9 cellular contexts compared by ENCODE assay signal in genomic region chr2:232549655-232550350, GRCh38. TPM values are rescaled to one million over a fixed set of nuclear protein-coding genes. Genes with fewer than 3 reads are reported as not detected.
A peak's percentile ranks its signal among the peaks of the same experiment; 100 is the strongest.
DNase-seq lines count a peak whose midpoint lies in the region; ATAC-seq and TF ChIP-seq lines count a peak whose summit lies in the region.
"Had no signal": no experiment of that assay in that cellular context is flagged by ENCODE, and none has a peak within 500 bp of the region (broad histone marks: within the 10 kb centered on the region; RNA-seq: fewer than 3 reads in every experiment).

No MANE protein-coding gene starts in this region.

- DNase-seq in A673 (ENCODE audit: low spot score) (no peak), amniotic epithelial cell (ENCODE audit: low read depth) (peak; percentile 15), lower lobe of right lung (no peak), NCI-H1417 treated with DMSO at 0.1 percent for 48 hours (lab: John Stamatoyannopoulos, UW) (no peak), NCI-H1694 (lab: John Stamatoyannopoulos, UW) (no peak)
- no peak for DNase-seq in NK-92 treated with Interleukin-12 subunit alpha and Interleukin-12 subunit beta, amount 100 ng/mL, for 24 hours (lab: John Stamatoyannopoulos, UW)

- intact Hi-C loops in A673 (cut with micrococcal nuclease; ENCODE audit: unreplicated experiment) (no loop called here), lower lobe of right lung (cut with DNase I) (no loop called here)

- no TSS peak for BruUV-seq in A673 (replicated peaks; lab: Mats Ljungman, UMichigan)

- 38% methylated on average over 20 of the region's 20 CpGs for WGBS in urinary bladder

- peak overlapping the region; percentile 96 for H3K27ac ChIP-seq in A673 (ENCODE audit: low read depth, low read length, poor library complexity, severe bottlenecking)
- peak overlapping the region; percentile 99 for H3K27ac ChIP-seq in lower lobe of right lung
- peak overlapping the region; percentile 99 for H3K27ac ChIP-seq in urinary bladder (ENCODE audit: low read depth)

- H3K27me3 ChIP-seq in A673 (replicated peaks; ENCODE audit: insufficient read depth, low read depth, low read length, poor library complexity) (no peaks in the 10 kb centered on the region), lower lobe of right lung (ENCODE audit: low read depth) (no peaks in the 10 kb centered on the region)

- CTCF ChIA-PET in A673 (lab: Charles Lee): no interaction called here

- ATAC-seq in HG03354 (IDR thresholded peaks at IDR 0.05; ENCODE audit: poor library complexity, severe bottlenecking, unreplicated experiment) (peak; percentile 17), lower lobe of right lung (no peak)

- TF ChIP-seq CTCF in A673 (conservative IDR thresholded peaks at IDR 0.05; ENCODE audit: low read depth, low read length): no peak
- no peak for TF ChIP-seq CTCF in lower lobe of right lung (IDR thresholded peaks at IDR 0.05)

- no peaks in the 10 kb centered on the region for H3K9me3 ChIP-seq in A673 (ENCODE audit: low read depth, low read length, poor library complexity, severe bottlenecking)
- H3K9me3 ChIP-seq in lower lobe of right lung: no peaks in the 10 kb centered on the region

- POLR2A ChIA-PET in A673 (lab: Charles Lee; ENCODE audit: low non-redundant PET): interaction anchor here (0.6 kb wide), 1 partner anchor 201 kb away, joined by 3 read pairs; no protein-coding TSS in a partner anchor

- H3K4me3 ChIP-seq in A673 (ENCODE audit: low read depth, low read length, poor library complexity, severe bottlenecking) (peak overlapping the region; percentile 76), lower lobe of right lung (peak overlapping the region; percentile 92), urinary bladder (ENCODE audit: low read depth, low read length) (peak overlapping the region; percentile 96)

- H3K36me3 ChIP-seq in A673 (ENCODE audit: insufficient read depth, low read length, poor library complexity, severe bottlenecking): peaks cover 22% of the 10 kb centered on the region
- H3K36me3 ChIP-seq in lower lobe of right lung: peaks cover 21% of the 10 kb centered on the region
- no peaks in the 10 kb centered on the region for H3K36me3 ChIP-seq in urinary bladder (ENCODE audit: insufficient read depth)

- H3K4me1 ChIP-seq in A673 (ENCODE audit: insufficient read depth, low read length, poor library complexity, severe bottlenecking): peaks cover 8% of the 10 kb centered on the region
- H3K4me1 ChIP-seq in lower lobe of right lung: peaks cover 46% of the 10 kb centered on the region
- no peaks in the 10 kb centered on the region for H3K4me1 ChIP-seq in urinary bladder (ENCODE audit: insufficient read depth)

RNA-seq across cellular contexts. Expression of gene TIGD1, which starts 0.6 kb away (rescaled TPM):
- 9.0 and 9.8 TPM in 2 replicates for total RNA-seq in A673 (2021)
- total RNA-seq in lower lobe of right lung: 3.7 TPM
- total RNA-seq in urinary bladder: 4.9 TPM
- polyA plus RNA-seq in urinary bladder: 4.5 TPM

RNA-seq across cellular contexts. Expression of gene EIF4E2, which starts 0.7 kb away (rescaled TPM):
- total RNA-seq in A673 (2021) (60.8 and 62.1 TPM in 2 replicates), lower lobe of right lung (68.1 TPM), urinary bladder (63.3 TPM)
- 63.2 TPM for polyA plus RNA-seq in urinary bladder

RNA-seq across cellular contexts. Expression of gene CHRNG, which starts 10.3 kb away (rescaled TPM):
- not detected in 2 replicates for total RNA-seq in A673 (2021)
- total RNA-seq in lower lobe of right lung: not detected
- total RNA-seq in urinary bladder: 3.5 TPM
- polyA plus RNA-seq in urinary bladder: not detected
- total RNA-seq: renal cortical epithelial cell had no signal

RNA-seq across cellular contexts. Expression of gene CHRND, which starts 23.8 kb away (rescaled TPM):
- not detected in 2 replicates for total RNA-seq in A673 (2021)
- total RNA-seq in lower lobe of right lung: not detected
- 1.3 TPM for total RNA-seq in urinary bladder
- polyA plus RNA-seq in urinary bladder: not detected
- total RNA-seq: renal cortical epithelial cell had no signal

RNA-seq across cellular contexts. Expression of gene PRSS56, which starts 29.6 kb away (rescaled TPM):
- total RNA-seq in A673 (2021) (not detected in 2 replicates), lower lobe of right lung (not detected), urinary bladder (not detected)
- polyA plus RNA-seq in urinary bladder: not detected
- total RNA-seq: renal cortical epithelial cell had no signal
